Comparison of ENCODE assay signal across 8 cellular contexts in the genomic region with DNA sequence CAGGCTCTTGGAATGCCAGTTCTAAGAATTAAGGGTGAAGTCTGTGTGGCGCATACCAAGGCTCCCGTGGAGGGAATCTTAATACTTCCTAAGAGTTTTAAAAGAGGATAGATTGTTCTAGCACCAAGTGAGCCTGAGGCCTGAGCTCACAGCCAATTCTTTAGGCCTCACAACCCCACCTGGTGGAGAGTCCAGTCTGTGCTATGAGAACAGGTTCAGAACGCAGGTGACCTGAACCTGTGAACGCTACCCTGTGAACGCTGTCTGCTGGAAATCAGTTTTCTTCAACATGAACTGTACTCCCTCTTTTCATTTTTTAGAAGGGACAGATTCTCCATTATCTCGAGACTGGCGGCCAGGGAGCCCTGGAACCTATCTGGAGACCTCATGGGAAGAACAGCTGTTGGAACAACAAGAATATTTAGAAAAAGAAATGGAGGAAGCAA. TPM values are rescaled to one million over a fixed set of nuclear protein-coding genes. Genes with fewer than 3 reads are reported as not detected.
DNase-seq lines count a peak whose midpoint lies in the region; ATAC-seq and TF ChIP-seq lines count a peak whose summit lies in the region.

No MANE protein-coding gene starts in this region.

- H3K36me3 ChIP-seq in BJ (ENCODE audit: control insufficient read depth, insufficient read depth, low read length) (peaks cover 7% of the 10 kb centered on the region), ectodermal cell (ENCODE audit: control insufficient read depth, insufficient read depth, low read length) (peaks cover 9% of the 10 kb centered on the region)

- no peaks in the 10 kb centered on the region for H3K9me3 ChIP-seq in ectodermal cell (ENCODE audit: control insufficient read depth, low read length)

- no peak for DNase-seq in BJ (ENCODE audit: low read depth)
- peak; percentile 31 for DNase-seq in GM19240 (ENCODE audit: insufficient read length, low spot score)
- DNase-seq in NCI-H1092 (lab: John Stamatoyannopoulos, UW): peak; percentile 44
- peak; percentile 61 to 64 for DNase-seq in activated CD4-positive, alpha-beta T cell treated with anti-CD3 and anti-CD28 coated beads, Interleukin-2, amount 50 U/mL, for 4 hours
- peak in 1 of 2 experiments; percentile 72 for DNase-seq in mesothelial cell of epicardium (ENCODE audit: low spot score in 2 of 2, unreplicated experiment in 2 of 2)
- peak; percentile 22 to 28 for DNase-seq in stimulated activated CD8-positive, alpha-beta memory T cell treated with anti-CD3 and anti-CD28 coated beads, Interleukin-7, amount 100 ng/mL, for 4 hours (ENCODE audit: low read depth in 2 of 2)

- CTCF ChIA-PET in BJ (lab: Yijun Ruan, JAX): interaction anchor here (0.6 to 6.7 kb wide), 25 partner anchors 9 to 397 kb away, joined by 3 to 65 read pairs (median 3); a partner anchor contains a TSS

- TF ChIP-seq CTCF in BJ (IDR thresholded peaks at IDR 0.05; ENCODE audit: insufficient read depth, low read depth, low read length): peak; percentile 64
- peak; percentile 63 for TF ChIP-seq CTCF in mesothelial cell of epicardium (IDR thresholded peaks at IDR 0.05; ENCODE audit: unreplicated experiment)

- H3K36me3 Mint-ChIP-seq in mesothelial cell of epicardium: peaks cover 17% of the 10 kb centered on the region

- no peaks in the 10 kb centered on the region for H3K9me3 Mint-ChIP-seq in mesothelial cell of epicardium

- H3K27me3 ChIP-seq in BJ (ENCODE audit: control insufficient read depth, insufficient read depth, low read length): no peaks in the 10 kb centered on the region
- H3K27me3 ChIP-seq in ectodermal cell (ENCODE audit: control insufficient read depth, insufficient read depth, low read length, poor library complexity, severe bottlenecking): peaks cover 7% of the 10 kb centered on the region

- peaks cover 53% of the 10 kb centered on the region for H3K4me1 ChIP-seq in ectodermal cell (ENCODE audit: control insufficient read depth, insufficient read depth, low read length)

- POLR2A ChIA-PET in BJ (lab: Charles Lee): no interaction called here

- H3K27ac Mint-ChIP-seq in mesothelial cell of epicardium: peak overlapping the region; percentile 98

- no peak for ATAC-seq in GM21390 (IDR thresholded peaks at IDR 0.05; ENCODE audit: unreplicated experiment)

- 26 to 29% methylated on average over 7 of the region's 7 CpGs for WGBS in ectodermal cell, 2 experiments

- H3K4me3 Mint-ChIP-seq in mesothelial cell of epicardium: peak overlapping the region; percentile 76

- peak overlapping the region; percentile 93 for H3K27ac ChIP-seq in ectodermal cell (ENCODE audit: insufficient read depth, low read depth, low read length, poor library complexity, severe bottlenecking)

- no peak overlapping the region for H3K4me3 ChIP-seq in BJ (ENCODE audit: low read depth, low read length)
- H3K4me3 ChIP-seq in ectodermal cell (ENCODE audit: insufficient read depth, low read depth, low read length): no peak overlapping the region

- H3K4me1 Mint-ChIP-seq in mesothelial cell of epicardium: peaks cover 50% of the 10 kb centered on the region

- H3K27me3 Mint-ChIP-seq in mesothelial cell of epicardium (ENCODE audit: low read depth): no peaks in the 10 kb centered on the region

RNA-seq across cellular contexts. Expression of a gene that starts 43.2 kb away (rescaled TPM):
- polyA plus RNA-seq in BJ (2011; rRNA removed): 19.8 and 24.3 TPM in 2 replicates
- 13.3 and 15.7 TPM in 2 replicates for polyA minus RNA-seq in BJ (2011; rRNA and poly(A)+ RNA removed)
- polyA plus RNA-seq in ectodermal cell (2013, experiment 1 of 4): 56.8 TPM
- polyA plus RNA-seq in ectodermal cell (2013, experiment 2 of 4): 59.9 TPM
- polyA plus RNA-seq in ectodermal cell (2013, experiment 3 of 4): 40.6 TPM
- polyA plus RNA-seq in ectodermal cell (2013, experiment 4 of 4): 42.1 TPM
- 23.8 to 26.5 TPM (median 25.0 TPM) in 3 replicates for total RNA-seq in mesothelial cell of epicardium

RNA-seq across cellular contexts. Expression of a gene that starts 44.9 kb away (rescaled TPM):
- polyA plus RNA-seq in BJ (2011; rRNA removed): 13.5 and 13.9 TPM in 2 replicates
- 14.3 and 16.9 TPM in 2 replicates for polyA minus RNA-seq in BJ (2011; rRNA and poly(A)+ RNA removed)
- 26.1 TPM for polyA plus RNA-seq in ectodermal cell (2013, experiment 1 of 4)
- 30.1 TPM for polyA plus RNA-seq in ectodermal cell (2013, experiment 2 of 4)
- 25.6 TPM for polyA plus RNA-seq in ectodermal cell (2013, experiment 3 of 4)
- polyA plus RNA-seq in ectodermal cell (2013, experiment 4 of 4): 31.5 TPM
- 20.0 to 21.2 TPM (median 20.3 TPM) in 3 replicates for total RNA-seq in mesothelial cell of epicardium
